Comparison of ENCODE assay signal across 20 cellular contexts in genomic region chr20:5663396-5663795, GRCh38. TPM values are rescaled to one million over a fixed set of nuclear protein-coding genes. Genes with fewer than 3 reads are reported as not detected.
A peak's percentile ranks its signal among the peaks of the same experiment; 100 is the strongest.
DNase-seq lines count a peak whose midpoint lies in the region; ATAC-seq and TF ChIP-seq lines count a peak whose summit lies in the region.
"Had no signal": no experiment of that assay in that cellular context is flagged by ENCODE, and none has a peak within 500 bp of the region (broad histone marks: within the 10 kb centered on the region; RNA-seq: fewer than 3 reads in every experiment).

No MANE protein-coding gene starts in this region.

- H3K27ac ChIP-seq in esophagus muscularis mucosa (replicated peaks in 1 of 4) = peak overlapping the region in 3 of 4 donors; percentile 1 to 55 (median 31)

- 72% methylated on average over 5 of the region's 5 CpGs for WGBS in esophagus muscularis mucosa

- no peak for TF ChIP-seq CTCF in esophagus muscularis mucosa (IDR thresholded peaks at IDR 0.05)

- no peak overlapping the region for H3K4me3 Mint-ChIP-seq in stimulated activated memory B cell treated with anti-CD40 and anti-IgM and Interleukin-4, amounts not matched to agents 10 μg/mL and 1 μg/mL and 100 μg/mL, for 72 hours
- H3K4me3 Mint-ChIP-seq: CD4-positive, alpha-beta memory T cell; T-helper 17 cell had no signal

- TF ChIP-seq EP300 in esophagus muscularis mucosa (IDR thresholded peaks at IDR 0.05) = no peak

- TF ChIP-seq POLR2A in esophagus muscularis mucosa (IDR thresholded peaks at IDR 0.05; ENCODE audit: low read depth) = no peak

- H3K36me3 Mint-ChIP-seq in stimulated activated memory B cell treated with anti-CD40 and anti-IgM and Interleukin-4, amounts not matched to agents 10 μg/mL and 1 μg/mL and 100 μg/mL, for 72 hours = no peaks in the 10 kb centered on the region
- H3K36me3 Mint-ChIP-seq: CD4-positive, alpha-beta memory T cell had no signal

- H3K4me3 ChIP-seq in esophagus muscularis mucosa = no peak overlapping the region
- H3K4me3 ChIP-seq: K562, MG63 had no signal

- no peak for ATAC-seq in stimulated activated memory B cell treated with anti-CD40 and anti-IgM and Interleukin-4, amounts not matched to agents 10 μg/mL and 1 μg/mL and 100 μg/mL, for 72 hours
- ATAC-seq: K562, T-helper 17 cell had no signal

- H3K9me3 Mint-ChIP-seq in stimulated activated memory B cell treated with anti-CD40 and anti-IgM and Interleukin-4, amounts not matched to agents 10 μg/mL and 1 μg/mL and 100 μg/mL, for 72 hours = no peaks in the 10 kb centered on the region
- H3K9me3 Mint-ChIP-seq: CD4-positive, alpha-beta memory T cell had no signal

- H3K36me3 ChIP-seq in esophagus muscularis mucosa = no peaks in the 10 kb centered on the region
- H3K36me3 ChIP-seq: MG63 had no signal

- H3K4me1 Mint-ChIP-seq in stimulated activated memory B cell treated with anti-CD40 and anti-IgM and Interleukin-4, amounts not matched to agents 10 μg/mL and 1 μg/mL and 100 μg/mL, for 72 hours = peaks cover 41% of the 10 kb centered on the region

- H3K27me3 Mint-ChIP-seq in stimulated activated memory B cell treated with anti-CD40 and anti-IgM and Interleukin-4, amounts not matched to agents 10 μg/mL and 1 μg/mL and 100 μg/mL, for 72 hours = no peaks in the 10 kb centered on the region
- H3K27me3 Mint-ChIP-seq: CD4-positive, alpha-beta memory T cell had no signal

- no peaks in the 10 kb centered on the region for H3K27me3 ChIP-seq in esophagus muscularis mucosa
- H3K27me3 ChIP-seq: MG63 had no signal

- intact Hi-C loops in esophagus muscularis mucosa (cut with DNase I) = no loop called here

- peak overlapping the region; percentile 65 for H3K27ac Mint-ChIP-seq in stimulated activated memory B cell treated with anti-CD40 and anti-IgM and Interleukin-4, amounts not matched to agents 10 μg/mL and 1 μg/mL and 100 μg/mL, for 72 hours
- H3K27ac Mint-ChIP-seq: T-helper 17 cell had no signal

- DNase-seq in NCI-H748 (lab: John Stamatoyannopoulos, UW; ENCODE audit: unreplicated experiment) (peak; percentile 41), NCI-H748 treated with DMSO at 0.1 percent for 48 hours (lab: John Stamatoyannopoulos, UW) (no peak), M059J (ENCODE audit: low read depth) (peak; percentile 37), esophagus muscularis mucosa (ENCODE audit: extremely low spot score) (no peak), HT-29 (ENCODE audit: low spot score) (no peak), UCSD-AML1 (lab: John Stamatoyannopoulos, UW; ENCODE audit: unreplicated experiment) (no peak)
- DNase-seq: CD4-positive, alpha-beta memory T cell; COR-L47; DMS79; GF-D8; MG63; NCI-H1105 treated with DMSO at 0.1 percent for 48 hours; NCI-H146; NCI-H1930; NCI-H345; NCI-H526; SK-N-SH; T-helper 17 cell had no signal

- peaks cover 14 to 39% (median 37%) of the 10 kb centered on the region in 4 donors for H3K4me1 ChIP-seq in esophagus muscularis mucosa

- H3K9me3 ChIP-seq in esophagus muscularis mucosa = no peaks in the 10 kb centered on the region
- H3K9me3 ChIP-seq: MG63, SK-N-SH had no signal

RNA-seq across cellular contexts. Expression of gene GPCPD1, which starts 52.6 kb away (rescaled TPM):
- total RNA-seq in M059J (2014; rRNA removed; shearing (Covaris generic)) = 8.0 and 17.1 TPM in 2 replicates
- 10 to 100 TPM; 14.5 to 38.3 (median 20.6) TPM for total RNA-seq in esophagus muscularis mucosa
- total RNA-seq in HT-29 (2014; rRNA removed; shearing (Covaris generic)) = 3.1 and 7.5 TPM in 2 replicates

Comparison
In these comparisons a context has a peak if more than half of its experiments do, and no peak if none do; other contexts are left out.
1. DNase-seq: peak in NCI-H748 (single experiment) and M059J (single experiment); none in NCI-H748 treated with DMSO at 0.1 percent for 48 hours (single experiment), esophagus muscularis mucosa (single experiment), HT-29 (single experiment) and UCSD-AML1 (single experiment).